Comparison of ENCODE assay signal across 18 cellular contexts in the genomic region with DNA sequence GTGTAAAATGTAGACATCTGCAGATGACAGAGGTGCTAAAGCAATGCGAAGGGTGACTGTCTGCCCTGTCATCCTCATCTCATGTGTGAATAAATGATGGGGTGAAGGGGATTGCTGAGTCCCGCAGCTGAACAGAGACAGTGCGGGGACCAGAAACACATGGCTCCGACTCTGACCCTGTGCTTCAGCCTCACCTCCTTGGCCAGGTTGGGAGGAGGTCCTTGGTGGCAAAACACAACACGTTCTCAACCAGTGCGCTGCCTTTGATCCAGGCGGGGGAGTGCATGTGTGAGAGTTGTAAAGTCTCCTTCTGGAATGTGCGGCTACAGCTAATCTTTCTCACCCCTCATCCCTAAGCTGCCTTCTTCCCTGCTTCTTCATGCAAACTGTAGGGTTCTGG. TPM values are rescaled to one million over a fixed set of nuclear protein-coding genes. Genes with fewer than 3 reads are reported as not detected.
DNase-seq lines count a peak whose midpoint lies in the region; ATAC-seq and TF ChIP-seq lines count a peak whose summit lies in the region.
"Had no signal": no experiment of that assay in that cellular context is flagged by ENCODE, and none has a peak within 500 bp of the region (broad histone marks: within the 10 kb centered on the region; RNA-seq: fewer than 3 reads in every experiment).

No MANE protein-coding gene starts in this region.

- H3K27me3 ChIP-seq in breast epithelium (no peaks in the 10 kb centered on the region), mammary epithelial cell (ENCODE audit: insufficient read depth, low read length) (no peaks in the 10 kb centered on the region), endodermal cell (ENCODE audit: control insufficient read depth, insufficient read depth, low read length, poor library complexity, severe bottlenecking) (peaks cover 4% of the 10 kb centered on the region), trophoblast cell (ENCODE audit: insufficient read depth, low read length) (no peaks in the 10 kb centered on the region)
- H3K27me3 ChIP-seq: BE2C had no signal

- intact Hi-C loops in breast epithelium (cut with DNase I; ENCODE audit: low total_unique reads): no loop called here
- intact Hi-C loops in mammary epithelial cell (cut with micrococcal nuclease): no loop called here

- no peak overlapping the region for H2BK120ac ChIP-seq in trophoblast cell (ENCODE audit: insufficient read depth, low read length, poor library complexity)

- no peak overlapping the region for H3K27ac Mint-ChIP-seq in endodermal cell
- H3K27ac Mint-ChIP-seq: CD8-positive, alpha-beta T cell had no signal

- dilution Hi-C loops in mammary epithelial cell (cut with HindIII; ENCODE audit: low sequenced_read_pairs): no loop called here

- H3K23ac ChIP-seq in trophoblast cell (ENCODE audit: low read length): no peak overlapping the region

- H3K79me2 ChIP-seq in mammary epithelial cell (ENCODE audit: insufficient read depth, low read length) (no peaks in the 10 kb centered on the region), trophoblast cell (ENCODE audit: control insufficient read depth, insufficient read depth, low read length, poor library complexity) (no peaks in the 10 kb centered on the region)

- no peaks in the 10 kb centered on the region for H3K79me1 ChIP-seq in trophoblast cell (ENCODE audit: low read length)

- no peak overlapping the region for H2AFZ ChIP-seq in mammary epithelial cell (ENCODE audit: low read depth, low read length)
- H2AFZ ChIP-seq in trophoblast cell (ENCODE audit: insufficient read depth, low read length, poor library complexity): peak overlapping the region; percentile 81
- H2AFZ ChIP-seq: GM23248 had no signal

- H3K27ac ChIP-seq in breast epithelium (no peak overlapping the region), mammary epithelial cell (ENCODE audit: insufficient read depth, low read depth, low read length) (no peak overlapping the region), endodermal cell (ENCODE audit: low read depth, low read length) (no peak overlapping the region), trophoblast cell (ENCODE audit: low read depth, low read length) (no peak overlapping the region)
- H3K27ac ChIP-seq: GM23248 had no signal

- 96% methylated on average over 8 of the region's 8 CpGs for WGBS in mammary epithelial cell (ENCODE audit: low coverage, missing lambda C conversion rate)
- WGBS in endodermal cell (ENCODE audit: insufficient coverage in 1 of 2, insufficient read length in 1 of 2), 2 experiments: 86 to 90% methylated on average over 3 to 8 of the region's 8 CpGs
- WGBS in trophoblast cell (ENCODE audit: extremely low coverage, insufficient coverage, insufficient read length): no CpG with 5 or more reads among the region's 8 CpGs

- H2BK12ac ChIP-seq in trophoblast cell (ENCODE audit: low read length): no peak overlapping the region

- CTCF ChIA-PET in mammary epithelial cell (lab: Charles Lee; ENCODE audit: low non-redundant PET): no interaction called here

- H3K36me3 ChIP-seq in breast epithelium (no peaks in the 10 kb centered on the region), mammary epithelial cell (ENCODE audit: insufficient read depth, low read length) (no peaks in the 10 kb centered on the region), endodermal cell (ENCODE audit: control insufficient read depth, insufficient read depth, low read length) (no peaks in the 10 kb centered on the region), trophoblast cell (ENCODE audit: control insufficient read depth in 1 of 2, insufficient read depth in 2 of 2, low read length in 2 of 2) (no peaks in the 10 kb centered on the region)
- H3K36me3 ChIP-seq: BE2C had no signal

- H3K4me3 ChIP-seq in breast epithelium (no peak overlapping the region), mammary epithelial cell (replicated peaks in 1 of 3; ENCODE audit: insufficient read depth in 1 of 3, low read depth in 2 of 3, low read length in 3 of 3) (no peak overlapping the region), endodermal cell (ENCODE audit: low read length) (no peak overlapping the region), trophoblast cell (ENCODE audit: low read depth, low read length) (no peak overlapping the region)
- H3K4me3 ChIP-seq: GM23248 had no signal

- H3K4me1 ChIP-seq in breast epithelium (peaks cover 0 to 4% of the 10 kb centered on the region in 2 donors), mammary epithelial cell (ENCODE audit: insufficient read depth, low read length) (no peaks in the 10 kb centered on the region), endodermal cell (ENCODE audit: control insufficient read depth, insufficient read depth, low read length) (no peaks in the 10 kb centered on the region), trophoblast cell (ENCODE audit: control insufficient read depth in 1 of 2, insufficient read depth in 2 of 2, low read length in 2 of 2) (no peaks in the 10 kb centered on the region)
- H3K4me1 ChIP-seq: BE2C had no signal

- no peak overlapping the region for H3K4me3 Mint-ChIP-seq in endodermal cell
- H3K4me3 Mint-ChIP-seq: CD14-positive monocyte; CD8-positive, alpha-beta T cell had no signal

- H3K4ac ChIP-seq in trophoblast cell (ENCODE audit: low read depth, low read length): no peak overlapping the region

- H3K27me3 Mint-ChIP-seq in endodermal cell (ENCODE audit: insufficient read depth): peaks cover 9% of the 10 kb centered on the region

- H3K14ac ChIP-seq in trophoblast cell (ENCODE audit: low read length): no peak overlapping the region

- no peak overlapping the region for H2BK5ac ChIP-seq in trophoblast cell (ENCODE audit: low read depth, low read length, poor library complexity)

- H3K4me1 Mint-ChIP-seq in endodermal cell: no peaks in the 10 kb centered on the region
- H3K4me1 Mint-ChIP-seq: CD14-positive monocyte had no signal

- H3K9ac ChIP-seq in mammary epithelial cell (ENCODE audit: insufficient read depth, low read length): no peak overlapping the region
- no peak overlapping the region for H3K9ac ChIP-seq in endodermal cell (ENCODE audit: extremely low read depth, low read length, poor library complexity, severe bottlenecking)
- no peak overlapping the region for H3K9ac ChIP-seq in trophoblast cell (ENCODE audit: low read length)
- H3K9ac ChIP-seq: GM23248 had no signal

- TF ChIP-seq POLR2A in breast epithelium (IDR thresholded peaks at IDR 0.05): no peak

- no peak overlapping the region for H4K91ac ChIP-seq in trophoblast cell (ENCODE audit: low read depth, low read length)

- no peaks in the 10 kb centered on the region for H3K36me3 Mint-ChIP-seq in endodermal cell (ENCODE audit: low read depth)
- H3K36me3 Mint-ChIP-seq: CD14-positive monocyte had no signal

- DNase-seq in breast epithelium (ENCODE audit: low spot score in 2 of 2): peak; percentile 1 to 42
- no peak for DNase-seq in mammary epithelial cell
- peak; percentile 44 for DNase-seq in endodermal cell
- no peak for DNase-seq in trophoblast cell
- peak; percentile 15 for DNase-seq in ureter (ENCODE audit: low spot score)
- DNase-seq in T-helper 9 cell: no peak
- DNase-seq: ACHN, BE2C, COR-L47, DND-41, GDM1, GM23248 had no signal

- H3K4me2 ChIP-seq in mammary epithelial cell (ENCODE audit: insufficient read depth, low read depth, low read length) (no peak overlapping the region), trophoblast cell (ENCODE audit: low read length) (no peak overlapping the region)

- ATAC-seq in GM21737 (IDR thresholded peaks at IDR 0.05; ENCODE audit: unreplicated experiment) (no peak), HG02885 (IDR thresholded peaks at IDR 0.05; ENCODE audit: poor library complexity, unreplicated experiment) (no peak)
- ATAC-seq: CD8-positive, alpha-beta T cell; HCT116 had no signal

- no peak overlapping the region for H2AK5ac ChIP-seq in trophoblast cell (ENCODE audit: low read length)

- H3K9me3 ChIP-seq in breast epithelium (peaks cover 0 to 5% of the 10 kb centered on the region in 2 donors), mammary epithelial cell (replicated peaks; ENCODE audit: insufficient read depth, low read length) (peaks cover 2% of the 10 kb centered on the region), endodermal cell (ENCODE audit: control insufficient read depth, low read length) (no peaks in the 10 kb centered on the region), trophoblast cell (ENCODE audit: insufficient read depth, low read depth, low read length) (peaks cover 5% of the 10 kb centered on the region)
- H3K9me3 ChIP-seq: BE2C had no signal

- BruUV-seq in mammary epithelial cell (replicated peaks; lab: Mats Ljungman, UMichigan): no TSS peak

- no peaks in the 10 kb centered on the region for H4K20me1 ChIP-seq in mammary epithelial cell (ENCODE audit: insufficient read depth, low read length)

- no peak overlapping the region for H4K8ac ChIP-seq in trophoblast cell (ENCODE audit: low read depth, low read length)

- TF ChIP-seq CTCF in breast epithelium (IDR thresholded peaks at IDR 0.05): no peak
- no peak for TF ChIP-seq CTCF in mammary epithelial cell (conservative IDR thresholded peaks at IDR 0.05 in 1 of 2, IDR thresholded peaks at IDR 0.05 in 1 of 2; ENCODE audit: extremely low read depth in 1 of 2, insufficient read depth in 1 of 2, low read depth in 1 of 2, low read length in 2 of 2)
- TF ChIP-seq CTCF in endodermal cell (conservative IDR thresholded peaks at IDR 0.05): no peak

- in situ Hi-C loops in mammary epithelial cell (cut with MboI; ENCODE audit: low sequenced_read_pairs in 2 of 2): no loop called here

- no peak overlapping the region for H3K18ac ChIP-seq in trophoblast cell (ENCODE audit: low read length)

- H3K9me3 Mint-ChIP-seq in endodermal cell: peaks cover 5% of the 10 kb centered on the region

- no peak overlapping the region for H4K12ac ChIP-seq in trophoblast cell (ENCODE audit: low read depth, low read length)

RNA-seq across cellular contexts. Expression of gene TTC22, which starts 32.0 kb away (rescaled TPM):
- total RNA-seq in breast epithelium (10 to 100 TPM in 1 of 3 donors, 1 to 10 TPM in 1, under 1 TPM in 1; 0.32 to 15.8 (median 7.9) TPM), mammary epithelial cell (10 to 100 TPM in 1 of 2 donors, 1 to 10 TPM in 1; 7.9 to 13.3 TPM), endodermal cell (under 1 TPM; 0.44 to 0.53 TPM), ureter (14.9 TPM)
- 7.0 TPM for polyA plus RNA-seq in mammary epithelial cell
- 10.0 TPM for polyA minus RNA-seq in mammary epithelial cell
- 0.11 TPM for polyA plus RNA-seq in endodermal cell (2013, experiment 1 of 2)
- polyA plus RNA-seq in endodermal cell (2013, experiment 2 of 2): not detected
- polyA plus RNA-seq in trophoblast cell (2013): 0.12 and 0.35 TPM in 2 replicates
- total RNA-seq: A172, GM23248 had no signal
- polyA plus RNA-seq: GM23248 had no signal

RNA-seq across cellular contexts. Expression of gene DHCR24, which starts 53.8 kb away (rescaled TPM):
- 100 to 1,000 TPM; 149 to 230 (median 157) TPM for total RNA-seq in breast epithelium
- total RNA-seq in mammary epithelial cell: 100 to 1,000 TPM; 335 to 503 TPM
- 425 TPM for polyA plus RNA-seq in mammary epithelial cell
- 914 TPM for polyA minus RNA-seq in mammary epithelial cell
- 100 to 1,000 TPM; 243 to 340 TPM for total RNA-seq in endodermal cell
- polyA plus RNA-seq in endodermal cell (2013, experiment 1 of 2): 221 TPM
- polyA plus RNA-seq in endodermal cell (2013, experiment 2 of 2): 218 TPM
- polyA plus RNA-seq in trophoblast cell (2013): 120 and 123 TPM in 2 replicates
- 190 TPM for total RNA-seq in ureter

Comparison
In these comparisons a context has a peak if more than half of its experiments do, and no peak if none do; other contexts are left out.
1. DNase-seq: peak in breast epithelium (2 of 2), endodermal cell (single experiment) and ureter (single experiment); none in mammary epithelial cell (single experiment), trophoblast cell (0 of 2) and T-helper 9 cell (single experiment).